ENCODE assay signal across 20 cellular contexts in the genomic region with DNA sequence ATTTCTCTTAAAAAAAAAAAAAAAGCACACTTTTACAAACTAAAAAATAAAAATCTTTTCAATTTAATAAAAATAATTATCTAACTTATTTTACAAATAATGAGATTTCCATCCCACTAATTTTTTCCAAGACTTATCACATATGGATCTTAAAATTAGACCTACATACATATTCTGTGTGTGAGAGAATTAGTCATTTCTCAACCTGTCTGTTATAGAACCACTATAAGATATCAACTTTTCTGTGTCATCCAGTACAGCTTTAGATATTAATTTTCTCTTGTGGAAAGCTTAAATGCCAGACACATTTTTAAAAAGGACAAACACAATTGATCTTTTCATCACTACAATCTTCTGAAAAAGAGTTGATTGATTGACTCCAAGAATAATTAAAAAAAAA. TPM values are rescaled to one million over a fixed set of nuclear protein-coding genes. Genes with fewer than 3 reads are reported as not detected.
DNase-seq lines count a peak whose midpoint lies in the region; ATAC-seq, FAIRE-seq and TF ChIP-seq lines count a peak whose summit lies in the region.
"Had no signal": no experiment of that assay in that cellular context is flagged by ENCODE, and none has a peak within 500 bp of the region (broad histone marks: within the 10 kb centered on the region; RNA-seq: fewer than 3 reads in every experiment).

No MANE protein-coding gene starts in this region.

- no peak for TF ChIP-seq CTCF in VCaP (conservative IDR thresholded peaks at IDR 0.05)
- no peak for TF ChIP-seq CTCF in left ventricle myocardium inferior (IDR thresholded peaks at IDR 0.05; ENCODE audit: borderline replicate concordance)

- H3K4me1 ChIP-seq in small intestine (ENCODE audit: control insufficient read depth in 2 of 2, insufficient read depth in 1 of 2, low read depth in 1 of 2, low read length in 1 of 2) (no peaks in the 10 kb centered on the region), left ventricle myocardium inferior (no peaks in the 10 kb centered on the region)
- H3K4me1 ChIP-seq: BLaER1 treated with 17β-estradiol and CSF1 and Interleukin-3, amounts not matched to agents 10 nM and 100 nM had no signal

- H3K27me3 Mint-ChIP-seq in effector memory CD8-positive, alpha-beta T cell = no peaks in the 10 kb centered on the region
- H3K27me3 Mint-ChIP-seq: B cell; CD4-positive, alpha-beta T cell; IgD-negative memory B cell had no signal

- DNase-seq in small intestine (no peak), left ventricle myocardium inferior (no peak)
- DNase-seq in effector memory CD8-positive, alpha-beta T cell = no peak
- DNase-seq: 8988T; Caco-2; CD4-positive, alpha-beta T cell; GDM1; GM23248; HFFc6; KBM-7 had no signal

- FAIRE-seq in A204.1 (lab: Jason Lieb, UNC) (peak; percentile 77), small intestine (lab: Jason Lieb, UNC) (peak; percentile 41)
- FAIRE-seq: H54, HTR-8/SVneo had no signal

- H3K4me3 ChIP-seq in small intestine (ENCODE audit: low read depth in 1 of 2, low read length in 2 of 2) (no peak overlapping the region), left ventricle myocardium inferior (no peak overlapping the region)
- H3K4me3 ChIP-seq: BLaER1 treated with 17β-estradiol and CSF1 and Interleukin-3, amounts not matched to agents 10 nM and 100 nM; GM23248 had no signal

- ATAC-seq in GM18868 (IDR thresholded peaks at IDR 0.05; ENCODE audit: unreplicated experiment) (peak; percentile 55), GM21447 (IDR thresholded peaks at IDR 0.05; ENCODE audit: unreplicated experiment) (no peak)
- no peak for ATAC-seq in effector memory CD8-positive, alpha-beta T cell (replicated peaks)
- ATAC-seq: HCT116 had no signal

- H3K9me3 ChIP-seq in small intestine (ENCODE audit: control insufficient read depth, low read depth) = no peaks in the 10 kb centered on the region
- H3K9me3 ChIP-seq in left ventricle myocardium inferior (replicated peaks) = no peaks in the 10 kb centered on the region
- H3K9me3 ChIP-seq: BLaER1 treated with 17β-estradiol and CSF1 and Interleukin-3, amounts not matched to agents 10 nM and 100 nM; Caco-2 had no signal

- no peaks in the 10 kb centered on the region for H3K9me3 Mint-ChIP-seq in effector memory CD8-positive, alpha-beta T cell
- H3K9me3 Mint-ChIP-seq: CD4-positive, alpha-beta T cell; HFFc6; IgD-negative memory B cell had no signal

- H3K36me3 ChIP-seq in small intestine (ENCODE audit: control insufficient read depth in 2 of 2, insufficient read depth in 2 of 2, low read length in 2 of 2) (no peaks in the 10 kb centered on the region), left ventricle myocardium inferior (peaks cover 7% of the 10 kb centered on the region)

- H3K27me3 ChIP-seq in small intestine (ENCODE audit: control insufficient read depth in 2 of 2, insufficient read depth in 2 of 2, low read length in 2 of 2) (no peaks in the 10 kb centered on the region), left ventricle myocardium inferior (ENCODE audit: low read depth) (no peaks in the 10 kb centered on the region)
- H3K27me3 ChIP-seq: BLaER1 treated with 17β-estradiol and CSF1 and Interleukin-3, amounts not matched to agents 10 nM and 100 nM had no signal

- H3K4me1 Mint-ChIP-seq in effector memory CD8-positive, alpha-beta T cell (ENCODE audit: low read depth in 2 of 2) = no peaks in the 10 kb centered on the region
- H3K4me1 Mint-ChIP-seq: B cell, IgD-negative memory B cell had no signal

- no peak overlapping the region for H3K27ac Mint-ChIP-seq in effector memory CD8-positive, alpha-beta T cell
- H3K27ac Mint-ChIP-seq: B cell; CD4-positive, alpha-beta T cell; HFFc6 had no signal

- H3K36me3 Mint-ChIP-seq in effector memory CD8-positive, alpha-beta T cell (ENCODE audit: insufficient read depth) = no peaks in the 10 kb centered on the region

- peak overlapping the region; percentile 68 for H3K27ac ChIP-seq in VCaP
- no peak overlapping the region for H3K27ac ChIP-seq in small intestine (ENCODE audit: low read depth in 1 of 2, low read length in 1 of 2)
- H3K27ac ChIP-seq in left ventricle myocardium inferior (replicated peaks) = no peak overlapping the region
- H3K27ac ChIP-seq: BLaER1 treated with 17β-estradiol and CSF1 and Interleukin-3, amounts not matched to agents 10 nM and 100 nM; GM23248 had no signal

- intact Hi-C loops in left ventricle myocardium inferior (cut with micrococcal nuclease) = no loop called here

- H3K4me3 Mint-ChIP-seq in effector memory CD8-positive, alpha-beta T cell = no peak overlapping the region
- H3K4me3 Mint-ChIP-seq: B cell; CD4-positive, alpha-beta T cell; HFFc6; IgD-negative memory B cell had no signal

RNA-seq across cellular contexts. Expression of gene FANCL, which starts 38.1 kb away (rescaled TPM):
- polyA plus RNA-seq in small intestine = 10 to 100 TPM in 2 of 3 donors, 1 to 10 TPM in 1; 8.6 to 22.4 (median 16.0) TPM
- 12.0 TPM for total RNA-seq in left ventricle myocardium inferior
